ENCODE assay signal across 9 cellular contexts in genomic region chr19:345320-345879, GRCh38. TPM values are rescaled to one million over a fixed set of nuclear protein-coding genes. Genes with fewer than 3 reads are reported as not detected.
DNase-seq lines count a peak whose midpoint lies in the region; ATAC-seq and TF ChIP-seq lines count a peak whose summit lies in the region.
"Had no signal": no experiment of that assay in that cellular context is flagged by ENCODE, and none has a peak within 500 bp of the region (broad histone marks: within the 10 kb centered on the region; RNA-seq: fewer than 3 reads in every experiment).

No MANE protein-coding gene starts in this region.

- H3K9me3 ChIP-seq in CD4-positive, alpha-beta T cell (ENCODE audit: control insufficient read depth, low read length) = no peaks in the 10 kb centered on the region

- peak overlapping the region; percentile 19 for H3K27ac Mint-ChIP-seq in CD4-positive, alpha-beta T cell
- peak overlapping the region in 2 of 3 experiments; percentile 51 to 73 for H3K27ac Mint-ChIP-seq in nephron

- no peaks in the 10 kb centered on the region for H3K9me3 Mint-ChIP-seq in CD4-positive, alpha-beta T cell
- no peaks in the 10 kb centered on the region for H3K9me3 Mint-ChIP-seq in nephron

- POLR2A ChIA-PET in CD4-positive, alpha-beta T cell (lab: Charles Lee) = no interaction called here

- no peak for DNase-seq in CD4-positive, alpha-beta T cell
- DNase-seq in MV-4-11 (lab: John Stamatoyannopoulos, UW) = peak; percentile 43
- peak in 1 of 10 donors; percentile 41 for DNase-seq in dorsolateral prefrontal cortex
- DNase-seq in activated CD4-positive, CD25-positive, alpha-beta regulatory T cell (lab: John Stamatoyannopoulos, UW) = no peak
- DNase-seq in GF-D8 (lab: John Stamatoyannopoulos, UW) = no peak
- DNase-seq: SIG-M5 had no signal

- peak overlapping the region; percentile 49 to 94 (median 78) for H3K4me3 ChIP-seq in dorsolateral prefrontal cortex

- H3K27ac ChIP-seq in CD4-positive, alpha-beta T cell (ENCODE audit: low read depth, low read length) = no peak overlapping the region
- peak overlapping the region in 4 of 59 donors; percentile 33 to 89 (median 64) for H3K27ac ChIP-seq in dorsolateral prefrontal cortex

- H3K36me3 Mint-ChIP-seq in CD4-positive, alpha-beta T cell (ENCODE audit: low read depth) = peaks cover 5% of the 10 kb centered on the region
- H3K36me3 Mint-ChIP-seq in nephron (ENCODE audit: low read depth) = peaks cover 27% of the 10 kb centered on the region

- H3K27me3 Mint-ChIP-seq in CD4-positive, alpha-beta T cell = no peaks in the 10 kb centered on the region
- H3K27me3 Mint-ChIP-seq in nephron (ENCODE audit: low read depth) = no peaks in the 10 kb centered on the region

- H3K4me1 Mint-ChIP-seq in CD4-positive, alpha-beta T cell (ENCODE audit: low read depth) = peaks cover 45% of the 10 kb centered on the region
- H3K4me1 Mint-ChIP-seq in nephron = peaks cover 33% of the 10 kb centered on the region

- H3K4me3 Mint-ChIP-seq in CD4-positive, alpha-beta T cell = peak overlapping the region; percentile 91
- peak overlapping the region; percentile 83 to 87 (median 86) for H3K4me3 Mint-ChIP-seq in nephron

- no peaks in the 10 kb centered on the region for H3K27me3 ChIP-seq in CD4-positive, alpha-beta T cell (ENCODE audit: control insufficient read depth, insufficient read depth, low read length)
- H3K27me3 ChIP-seq in dorsolateral prefrontal cortex = no peaks in the 10 kb centered on the region

- no peak for ATAC-seq in CD4-positive, alpha-beta T cell (ENCODE audit: poor library complexity)
- ATAC-seq in HG03469 (IDR thresholded peaks at IDR 0.05; ENCODE audit: unreplicated experiment) (no peak), HG02938 (IDR thresholded peaks at IDR 0.05; ENCODE audit: unreplicated experiment) (no peak)

- CTCF ChIA-PET in CD4-positive, alpha-beta T cell (lab: Charles Lee) = interaction anchor here (1.7 kb wide), 1 partner anchor 161 kb away, joined by 5 read pairs; no protein-coding TSS in a partner anchor

- intact Hi-C loops in CD4-positive, alpha-beta T cell (cut with DNase I, micrococcal nuclease) = no loop called here
- intact Hi-C loops in dorsolateral prefrontal cortex (cut with DNase I) = no loop called here

- no peak for TF ChIP-seq CTCF in CD4-positive, alpha-beta T cell (IDR thresholded peaks at IDR 0.05)
- TF ChIP-seq CTCF in dorsolateral prefrontal cortex (IDR thresholded peaks at IDR 0.05 in 54 of 56, conservative IDR thresholded peaks at IDR 0.05 in 2 of 56; ENCODE audit: low read depth in 1 of 56, partially characterized antibody in 56 of 56) (no peak), nephron (IDR thresholded peaks at IDR 0.05; ENCODE audit: unreplicated experiment in 3 of 3) (no peak)

RNA-seq across cellular contexts. Expression of gene MIER2, which starts 0.8 kb away (rescaled TPM):
- total RNA-seq in CD4-positive, alpha-beta T cell = 10 to 100 TPM in 1 of 2 experiments, 1 to 10 TPM in 1; 9.5 to 11.5 TPM
- total RNA-seq in dorsolateral prefrontal cortex = 10 to 100 TPM; 14.9 to 45.6 (median 27.8) TPM

RNA-seq across cellular contexts. Expression of gene PLPP2, which starts 54.2 kb away (rescaled TPM):
- total RNA-seq in CD4-positive, alpha-beta T cell = under 1 TPM in 1 of 2 experiments, not detected in 1; 0.64 TPM
- 100 to 1,000 TPM in 2 of 120 experiments, 10 to 100 TPM in 117, 1 to 10 TPM in 1; 8.9 to 153 (median 31.6) TPM for total RNA-seq in dorsolateral prefrontal cortex

Comparison
In these comparisons a context has a peak if more than half of its experiments do, and no peak if none do; other contexts are left out.
1. RNA of gene PLPP2, which starts 54.2 kb away (total RNA-seq): 8.9 to 153 TPM in dorsolateral prefrontal cortex; 0.64 TPM in CD4-positive, alpha-beta T cell; every median in the first group is over 4 times any median in the second.